In genomic region chr9:93233033-93233432, GRCh38 we compare ENCODE assay signal across 28 cellular contexts. TPM values are rescaled to one million over a fixed set of nuclear protein-coding genes. Genes with fewer than 3 reads are reported as not detected.
"Had no signal": no experiment of that assay in that cellular context is flagged by ENCODE, and none has a peak within 500 bp of the region (broad histone marks: within the 10 kb centered on the region; RNA-seq: fewer than 3 reads in every experiment).

No MANE protein-coding gene starts in this region.

- H3K4me2 ChIP-seq: hepatocyte had no signal

- DNase-seq: dorsolateral prefrontal cortex; effector CD4-positive, alpha-beta T cell; foreskin keratinocyte; kidney; natural killer cell; right cardiac atrium; spleen; stimulated activated CD4-positive, alpha-beta T cell treated with anti-CD3 and anti-CD28 coated beads, Interleukin-4, amount 100 ng/mL, for 4 hours; stimulated activated naive CD8-positive, alpha-beta T cell treated with anti-CD3 and anti-CD28 coated beads, Interleukin-15, Interleukin-2, amounts not matched to agents 100 U/mL and 50 U/mL, for 24 hours; substantia nigra; upper lobe of right lung; uterus had no signal

- H3K27ac ChIP-seq: dorsolateral prefrontal cortex, epithelial cell of prostate, foreskin keratinocyte, gastroesophageal sphincter, hepatocyte, neutrophil, prostate gland, skin epidermis, spleen, thoracic aorta, tibial nerve, upper lobe of right lung, uterus had no signal

- H3K27me3 ChIP-seq: dorsolateral prefrontal cortex, gastroesophageal sphincter, hepatocyte, uterus had no signal

- H3K36me3 ChIP-seq: neutrophil, prostate gland, spleen, thoracic aorta, tibial nerve, upper lobe of right lung, uterus had no signal

- H3K79me2 ChIP-seq: hepatocyte had no signal

- H3K9me3 ChIP-seq: gastroesophageal sphincter, heart left ventricle, neutrophil, prostate gland, thoracic aorta, tibial nerve, upper lobe of right lung, uterus had no signal

- ATAC-seq: esophagus mucosa; foreskin keratinocyte; gastroesophageal sphincter; heart left ventricle; left lobe of liver; natural killer cell; right cardiac atrium; stimulated activated memory B cell treated with anti-CD40 and anti-IgM and Interleukin-4, amounts not matched to agents 10 μg/mL and 1 μg/mL and 100 μg/mL, for 72 hours; stimulated activated naive CD8-positive, alpha-beta T cell treated with anti-CD3 and anti-CD28 coated beads, Interleukin-15, Interleukin-2, amounts not matched to agents 100 U/mL and 50 U/mL, for 24 hours; upper lobe of right lung had no signal

- H3K4me3 ChIP-seq: dorsolateral prefrontal cortex, gastroesophageal sphincter, heart left ventricle, hepatocyte, lung, prostate gland, skin epidermis, spleen, thoracic aorta, tibial nerve, upper lobe of right lung, uterus had no signal

- H3K4me1 ChIP-seq: foreskin keratinocyte, prostate gland, upper lobe of right lung, uterus had no signal

- H2AFZ ChIP-seq: hepatocyte had no signal

- FAIRE-seq: colon, kidney had no signal

RNA-seq across cellular contexts. Expression of gene WNK2, which starts 49.1 kb away (rescaled TPM):
- total RNA-seq: fibroblast of lung, osteocyte had no signal
- polyA plus RNA-seq: fibroblast of lung had no signal
